ENCODE assay signal across 17 cellular contexts in genomic region chr1:161949543-161949942, GRCh38.
DNase-seq lines count a peak whose midpoint lies in the region; ATAC-seq and TF ChIP-seq lines count a peak whose summit lies in the region.
"Had no signal": no experiment of that assay in that cellular context is flagged by ENCODE, and none has a peak within 500 bp of the region (broad histone marks: within the 10 kb centered on the region; RNA-seq: fewer than 3 reads in every experiment).

No MANE protein-coding gene starts in this region.

- no peak for DNase-seq in activated naive CD8-positive, alpha-beta T cell treated with anti-CD3 and anti-CD28 coated beads for 36 hours
- peak; percentile 21 for DNase-seq in nephron progenitor cell
- no peak for DNase-seq in NCI-H510A (lab: John Stamatoyannopoulos, UW)
- no peak for DNase-seq in activated CD4-positive, alpha-beta T cell treated with anti-CD3 and anti-CD28 coated beads, Interleukin-2, amount 50 U/mL, for 4 hours
- DNase-seq in GM19238 (ENCODE audit: insufficient read length, low spot score): no peak
- DNase-seq: Calu3; CD8-positive, alpha-beta T cell; EL; KBM-7; MV-4-11; NCI-H1694 treated with DMSO at 0.1 percent for 48 hours; NCI-H446 treated with DMSO at 0.1 percent for 48 hours; NCI-H748 treated with DMSO at 0.1 percent for 48 hours; PC-9 had no signal

- no peaks in the 10 kb centered on the region for H3K27me3 Mint-ChIP-seq in activated naive CD8-positive, alpha-beta T cell
- no peaks in the 10 kb centered on the region for H3K27me3 Mint-ChIP-seq in activated naive CD8-positive, alpha-beta T cell treated with anti-CD3 and anti-CD28 coated beads for 36 hours
- no peaks in the 10 kb centered on the region for H3K27me3 Mint-ChIP-seq in nephron progenitor cell (ENCODE audit: low read depth, poor library complexity)

- no peaks in the 10 kb centered on the region for H3K9me3 Mint-ChIP-seq in activated naive CD8-positive, alpha-beta T cell (ENCODE audit: low read depth)
- no peaks in the 10 kb centered on the region for H3K9me3 Mint-ChIP-seq in activated naive CD8-positive, alpha-beta T cell treated with anti-CD3 and anti-CD28 coated beads for 36 hours
- peaks cover 10% of the 10 kb centered on the region for H3K9me3 Mint-ChIP-seq in nephron progenitor cell
- H3K9me3 Mint-ChIP-seq: CD8-positive, alpha-beta T cell had no signal

- TF ChIP-seq CTCF in VCaP (conservative IDR thresholded peaks at IDR 0.05) (no peak), nephron progenitor cell (IDR thresholded peaks at IDR 0.05) (no peak)

- H3K27ac ChIP-seq in VCaP: peak overlapping the region; percentile 12; the same call in 1 of the 2 replicates
- H3K27ac ChIP-seq: PC-9 had no signal

- H3K4me3 Mint-ChIP-seq in activated naive CD8-positive, alpha-beta T cell: no peak overlapping the region
- no peak overlapping the region for H3K4me3 Mint-ChIP-seq in activated naive CD8-positive, alpha-beta T cell treated with anti-CD3 and anti-CD28 coated beads for 36 hours
- H3K4me3 Mint-ChIP-seq in nephron progenitor cell: no peak overlapping the region
- H3K4me3 Mint-ChIP-seq: CD8-positive, alpha-beta T cell had no signal

- H3K4me1 Mint-ChIP-seq in activated naive CD8-positive, alpha-beta T cell (ENCODE audit: low read depth): peaks cover 28% of the 10 kb centered on the region
- peaks cover 23% of the 10 kb centered on the region for H3K4me1 Mint-ChIP-seq in activated naive CD8-positive, alpha-beta T cell treated with anti-CD3 and anti-CD28 coated beads for 36 hours
- H3K4me1 Mint-ChIP-seq in nephron progenitor cell: peaks cover 41% of the 10 kb centered on the region

- peak overlapping the region; percentile 22 for H3K27ac Mint-ChIP-seq in activated naive CD8-positive, alpha-beta T cell
- H3K27ac Mint-ChIP-seq in activated naive CD8-positive, alpha-beta T cell treated with anti-CD3 and anti-CD28 coated beads for 36 hours: no peak overlapping the region
- no peak overlapping the region for H3K27ac Mint-ChIP-seq in nephron progenitor cell
- H3K27ac Mint-ChIP-seq: CD8-positive, alpha-beta T cell had no signal

- ATAC-seq in GM21529 (IDR thresholded peaks at IDR 0.05; ENCODE audit: unreplicated experiment): no peak
- ATAC-seq: CD8-positive, alpha-beta T cell had no signal

- peaks cover 31% of the 10 kb centered on the region for H3K36me3 Mint-ChIP-seq in activated naive CD8-positive, alpha-beta T cell
- H3K36me3 Mint-ChIP-seq in activated naive CD8-positive, alpha-beta T cell treated with anti-CD3 and anti-CD28 coated beads for 36 hours: peaks cover 28% of the 10 kb centered on the region
- peaks cover 7% of the 10 kb centered on the region for H3K36me3 Mint-ChIP-seq in nephron progenitor cell (ENCODE audit: low read depth)
